In the genomic region with DNA sequence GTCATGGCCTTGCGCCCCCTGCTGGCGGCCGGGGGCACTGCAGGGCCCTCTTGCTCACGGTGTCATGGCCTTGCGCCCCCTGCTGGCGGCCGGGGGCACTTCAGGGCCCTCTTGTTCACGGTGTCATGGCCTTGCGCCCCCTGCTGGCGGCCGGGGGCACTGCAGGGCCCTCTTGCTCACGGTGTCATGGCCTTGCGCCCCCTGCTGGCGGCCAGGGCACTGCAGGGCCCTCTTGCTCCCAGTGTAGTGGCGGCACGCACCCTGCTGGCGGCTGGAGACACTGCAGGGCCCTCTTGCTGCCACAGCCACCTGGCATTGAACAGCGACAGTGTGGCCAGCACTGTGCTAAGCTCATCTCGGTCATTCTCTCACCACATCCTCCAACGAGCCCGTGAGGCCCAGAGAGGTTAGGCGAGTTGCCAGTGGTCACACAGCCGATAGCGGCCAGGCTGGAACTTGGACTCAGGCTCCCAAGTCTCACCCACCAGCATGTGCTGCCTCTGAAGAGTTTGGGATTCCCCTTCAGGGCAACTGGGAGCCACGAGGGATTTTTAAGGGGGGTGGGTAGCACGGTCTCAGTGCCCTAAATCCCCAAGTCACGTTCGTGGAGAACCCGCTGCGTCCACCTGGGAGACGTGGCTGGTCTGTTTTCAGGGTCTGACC, we compare ENCODE assay signal across 10 cellular contexts. TPM values are rescaled to one million over a fixed set of nuclear protein-coding genes. Genes with fewer than 3 reads are reported as not detected.
A peak's percentile ranks its signal among the peaks of the same experiment; 100 is the strongest.
DNase-seq lines count a peak whose midpoint lies in the region; ATAC-seq and TF ChIP-seq lines count a peak whose summit lies in the region.
"Not testable (repeated sequence)": the region's sequence is repeated elsewhere in the genome, so short reads cannot be mapped to it uniquely, and the experiment has no call there.
"Had no signal": no experiment of that assay in that cellular context is flagged by ENCODE, and none has a peak within 500 bp of the region (broad histone marks: within the 10 kb centered on the region; RNA-seq: fewer than 3 reads in every experiment).

No MANE protein-coding gene starts in this region.

- not testable (repeated sequence) for H3K4me3 Mint-ChIP-seq in activated T-cell treated with anti-CD3 and anti-CD28 coated beads, Interleukin-2, amount 50 U/mL, for 72 hours; stimulated activated naive CD8-positive, alpha-beta T cell treated with anti-CD3 and anti-CD28 coated beads, Interleukin-15, amount 100 ng/mL, for 72 hours

- H3K27me3 ChIP-seq in left ventricle myocardium inferior (ENCODE audit: low read depth), result peaks cover 16% of the 10 kb centered on the region

- H3K9me3 ChIP-seq in left ventricle myocardium inferior (replicated peaks), result not testable (repeated sequence)

- ATAC-seq in GM19438 (IDR thresholded peaks at IDR 0.05; ENCODE audit: low read depth, unreplicated experiment) (peak; percentile 95), HG02571 (IDR thresholded peaks at IDR 0.05; ENCODE audit: unreplicated experiment) (peak; percentile 88), HG03139 (IDR thresholded peaks at IDR 0.05; ENCODE audit: unreplicated experiment) (peak; percentile 87)
- peak in 1 of 2 donors; percentile 72 for ATAC-seq in activated T-cell treated with anti-CD3 and anti-CD28 coated beads, Interleukin-2, amount 50 U/mL, for 72 hours (replicated peaks in 1 of 2)
- peak; percentile 84 for ATAC-seq in stimulated activated naive CD8-positive, alpha-beta T cell treated with anti-CD3 and anti-CD28 coated beads, Interleukin-15, amount 100 ng/mL, for 72 hours

- in situ Hi-C loops in GM13976 (cut with MboI; ENCODE audit: low sequenced_read_pairs, unreplicated experiment), result not testable (repeated sequence)

- TF ChIP-seq CTCF in GM13976 (IDR thresholded peaks at IDR 0.05; ENCODE audit: borderline replicate concordance, control extremely low read depth, extremely low read depth, insufficient read depth, missing control alignments) (peak; percentile 71), NB4 (IDR thresholded peaks at IDR 0.05; ENCODE audit: low read depth, low read length) (peak; percentile 4), left ventricle myocardium inferior (IDR thresholded peaks at IDR 0.05; ENCODE audit: borderline replicate concordance) (peak; percentile 12)

- H3K36me3 Mint-ChIP-seq in activated T-cell treated with anti-CD3 and anti-CD28 coated beads, Interleukin-2, amount 50 U/mL, for 72 hours (ENCODE audit: insufficient read depth in 2 of 2), result not testable (repeated sequence)

- H3K27me3 Mint-ChIP-seq in activated T-cell treated with anti-CD3 and anti-CD28 coated beads, Interleukin-2, amount 50 U/mL, for 72 hours (ENCODE audit: low read depth), result peaks cover 11% of the 10 kb centered on the region
- H3K27me3 Mint-ChIP-seq in stimulated activated naive CD8-positive, alpha-beta T cell treated with anti-CD3 and anti-CD28 coated beads, Interleukin-15, amount 100 ng/mL, for 72 hours, result peaks cover 15% of the 10 kb centered on the region

- not testable (repeated sequence) for H3K9me3 Mint-ChIP-seq in activated T-cell treated with anti-CD3 and anti-CD28 coated beads, Interleukin-2, amount 50 U/mL, for 72 hours; stimulated activated naive CD8-positive, alpha-beta T cell treated with anti-CD3 and anti-CD28 coated beads, Interleukin-15, amount 100 ng/mL, for 72 hours

- TF ChIP-seq POLR2A in NB4 (IDR thresholded peaks at IDR 0.05; ENCODE audit: extremely low read depth, insufficient read length), result not testable (repeated sequence)

- H3K27ac Mint-ChIP-seq in activated T-cell treated with anti-CD3 and anti-CD28 coated beads, Interleukin-2, amount 50 U/mL, for 72 hours; stimulated activated naive CD8-positive, alpha-beta T cell treated with anti-CD3 and anti-CD28 coated beads, Interleukin-15, amount 100 ng/mL, for 72 hours: not testable (repeated sequence)

- not testable (repeated sequence) for H3K4me1 Mint-ChIP-seq in activated T-cell treated with anti-CD3 and anti-CD28 coated beads, Interleukin-2, amount 50 U/mL, for 72 hours (ENCODE audit: low read depth); stimulated activated naive CD8-positive, alpha-beta T cell treated with anti-CD3 and anti-CD28 coated beads, Interleukin-15, amount 100 ng/mL, for 72 hours

- H3K36me3 ChIP-seq in left ventricle myocardium inferior, result not testable (repeated sequence)

- not testable (repeated sequence) for H3K4me1 ChIP-seq in left ventricle myocardium inferior

- intact Hi-C loops in left ventricle myocardium inferior (cut with micrococcal nuclease), result not testable (repeated sequence)

- not testable (repeated sequence) for DNase-seq in GM13976 (ENCODE audit: low spot score); NB4 (ENCODE audit: low read depth); left ventricle myocardium inferior
- peak; percentile 45 to 74 for DNase-seq in activated T-cell treated with anti-CD3 and anti-CD28 coated beads, Interleukin-2, amount 50 U/mL, for 72 hours
- peak; percentile 66 to 86 for DNase-seq in stimulated activated naive CD8-positive, alpha-beta T cell treated with anti-CD3 and anti-CD28 coated beads, Interleukin-15, amount 100 ng/mL, for 72 hours

- not testable (repeated sequence) for H3K27ac ChIP-seq in left ventricle myocardium inferior (replicated peaks)

- H3K4me3 ChIP-seq in NB4 (ENCODE audit: low read depth, low read length); left ventricle myocardium inferior: not testable (repeated sequence)

RNA-seq across cellular contexts. Expression of a gene that starts 48.0 kb away (rescaled TPM):
- not detected for total RNA-seq in activated T-cell treated with anti-CD3 and anti-CD28 coated beads, Interleukin-2, amount 50 U/mL, for 72 hours
- not detected for total RNA-seq in left ventricle myocardium inferior
- total RNA-seq: CD4-positive, CD25-positive, alpha-beta regulatory T cell; skeletal muscle tissue had no signal

Comparison
In these comparisons a context has a peak if more than half of its experiments do, and no peak if none do; other contexts are left out.
1. CTCF ChIP-seq: peak in every context shown above with its lines; median percentile 71 in GM13976; 12 in left ventricle myocardium inferior; 4 in NB4.